Comparison of ENCODE assay signal across 28 cellular contexts in the genomic region with DNA sequence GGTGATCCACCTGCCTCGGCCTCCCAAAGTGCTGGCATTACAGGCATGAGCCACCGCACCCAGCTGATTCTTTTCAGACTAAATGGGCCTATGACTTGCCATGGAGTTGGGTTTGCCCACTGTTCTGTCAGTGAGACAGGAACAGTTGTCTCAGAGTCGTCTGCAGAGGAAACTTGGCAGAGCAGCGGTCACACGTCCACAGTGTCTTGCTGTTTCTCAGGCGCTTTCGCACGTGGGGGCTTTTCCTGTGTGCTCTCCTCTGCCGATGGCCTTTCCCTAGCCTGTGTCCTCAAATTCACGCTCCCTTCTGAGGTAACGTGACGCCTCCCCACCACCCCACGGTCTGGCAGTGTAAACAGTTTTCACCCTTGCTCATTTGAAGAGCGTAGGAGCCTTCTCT.
"Had no signal": no experiment of that assay in that cellular context is flagged by ENCODE, and none has a peak within 500 bp of the region (broad histone marks: within the 10 kb centered on the region; RNA-seq: fewer than 3 reads in every experiment).

No MANE protein-coding gene starts in this region.

- H3K27ac ChIP-seq: brain microvascular endothelial cell, skin epidermis, testis had no signal

- H3K9me3 Mint-ChIP-seq: activated CD4-positive, alpha-beta memory T cell treated with anti-CD3 and anti-CD28 coated beads for 36 hours; activated CD4-positive, alpha-beta T cell treated with anti-CD3 and anti-CD28 coated beads, Interleukin-2, amount 10 ng/mL, durations not matched to agents 24 days and 14 days; activated T-helper 1 cell treated with anti-CD3 and anti-CD28 coated beads, Interleukin-12 subunit alpha, Interleukin-12 subunit beta, Interleukin-2, Interleukin-4 antibody, amounts not matched to agents 30 ng/mL and 10 ng/mL and 1 ng/mL, durations not matched to agents 14 hours and 24 hours and 36 hours; dendritic cell treated with granulocyte-macrophage colony-stimulating factor and Interleukin-4, amounts not matched to agents 40 ng/mL and 50 ng/mL, for 4 days; endodermal cell; mesothelial cell of epicardium; naive thymus-derived CD4-positive, alpha-beta T cell had no signal

- H3K36me3 Mint-ChIP-seq: activated CD4-positive, alpha-beta memory T cell treated with anti-CD3 and anti-CD28 coated beads for 36 hours; naive thymus-derived CD4-positive, alpha-beta T cell had no signal

- H3K4me3 ChIP-seq: skin epidermis, testis, transverse colon had no signal

- H3K4me1 Mint-ChIP-seq: activated CD4-positive, alpha-beta T cell treated with anti-CD3 and anti-CD28 coated beads, Interleukin-2, amount 10 ng/mL, durations not matched to agents 24 days and 14 days; endodermal cell; naive thymus-derived CD4-positive, alpha-beta T cell had no signal

- FAIRE-seq: astrocyte, keratinocyte had no signal

- H3K9me3 ChIP-seq: testis, transverse colon had no signal

- DNase-seq: activated CD4-positive, alpha-beta memory T cell treated with anti-CD3 and anti-CD28 coated beads for 36 hours; activated CD4-positive, alpha-beta T cell treated with anti-CD3 and anti-CD28 coated beads, Interleukin-2, amount 10 ng/mL, durations not matched to agents 24 days and 14 days; activated CD4-positive, CD25-positive, alpha-beta regulatory T cell treated with anti-CD3 and anti-CD28 coated beads, Interleukin-2, amount 50 U/mL, for 72 hours; activated CD8-positive, alpha-beta memory T cell treated with anti-CD3 and anti-CD28 coated beads, Interleukin-2, amount 50 U/mL, for 4 hours; activated effector memory CD4-positive, alpha-beta T cell treated with anti-CD3 and anti-CD28 coated beads, Interleukin-2, amount 50 U/mL, for 16 hours; activated naive CD4-positive, alpha-beta T cell treated with anti-CD3 and anti-CD28 coated beads, Interleukin-2, amount 50 U/mL, for 16 hours; activated T-cell treated with anti-CD3 and anti-CD28 coated beads, Interleukin-2, amount 50 U/mL, for 1 hour; amniotic stem cell; brain microvascular endothelial cell; central memory CD4-positive, alpha-beta T cell; endodermal cell; foreskin fibroblast; head of caudate nucleus; hippocampal formation; naive thymus-derived CD4-positive, alpha-beta T cell; stimulated activated CD4-positive, alpha-beta T cell treated with anti-CD3 and anti-CD28 coated beads, Interleukin-12 subunit alpha, Interleukin-12 subunit beta, amount 100 ng/mL, for 4 hours; stimulated activated CD4-positive, alpha-beta T cell treated with anti-CD3 and anti-CD28 coated beads, Interleukin-4, amount 100 ng/mL, for 1 hour; stimulated activated naive CD8-positive, alpha-beta T cell treated with anti-CD3 and anti-CD28 coated beads, Interleukin-15, Interleukin-2, amounts not matched to agents 100 U/mL and 50 U/mL, for 24 hours; T1000 had no signal

- H3K27ac Mint-ChIP-seq: activated CD4-positive, alpha-beta memory T cell treated with anti-CD3 and anti-CD28 coated beads for 36 hours; activated CD4-positive, alpha-beta T cell treated with anti-CD3 and anti-CD28 coated beads, Interleukin-2, amount 10 ng/mL, durations not matched to agents 24 days and 14 days; activated T-helper 1 cell treated with anti-CD3 and anti-CD28 coated beads, Interleukin-12 subunit alpha, Interleukin-12 subunit beta, Interleukin-2, Interleukin-4 antibody, amounts not matched to agents 30 ng/mL and 10 ng/mL and 1 ng/mL, durations not matched to agents 14 hours and 24 hours and 36 hours; dendritic cell treated with granulocyte-macrophage colony-stimulating factor and Interleukin-4, amounts not matched to agents 40 ng/mL and 50 ng/mL, for 4 days; mesothelial cell of epicardium had no signal

- H3K4me3 Mint-ChIP-seq: activated CD4-positive, alpha-beta memory T cell treated with anti-CD3 and anti-CD28 coated beads for 36 hours; activated CD4-positive, alpha-beta T cell treated with anti-CD3 and anti-CD28 coated beads, Interleukin-2, amount 10 ng/mL, durations not matched to agents 24 days and 14 days; activated T-helper 1 cell treated with anti-CD3 and anti-CD28 coated beads, Interleukin-12 subunit alpha, Interleukin-12 subunit beta, Interleukin-2, Interleukin-4 antibody, amounts not matched to agents 30 ng/mL and 10 ng/mL and 1 ng/mL, durations not matched to agents 14 hours and 24 hours and 36 hours; dendritic cell treated with granulocyte-macrophage colony-stimulating factor and Interleukin-4, amounts not matched to agents 40 ng/mL and 50 ng/mL, for 4 days; endodermal cell; mesothelial cell of epicardium; naive thymus-derived CD4-positive, alpha-beta T cell had no signal

- H3K4me1 ChIP-seq: testis had no signal

- H3K27me3 ChIP-seq: brain microvascular endothelial cell, testis, transverse colon had no signal

- H3K27me3 Mint-ChIP-seq: activated CD4-positive, alpha-beta memory T cell treated with anti-CD3 and anti-CD28 coated beads for 36 hours; activated CD4-positive, alpha-beta T cell treated with anti-CD3 and anti-CD28 coated beads, Interleukin-2, amount 10 ng/mL, durations not matched to agents 24 days and 14 days; dendritic cell treated with granulocyte-macrophage colony-stimulating factor and Interleukin-4, amounts not matched to agents 40 ng/mL and 50 ng/mL, for 4 days; naive thymus-derived CD4-positive, alpha-beta T cell; progenitor cell of endocrine pancreas had no signal
